Comparison of ENCODE assay signal across 9 cellular contexts in genomic region chr20:49685809-49686208, GRCh38. TPM values are rescaled to one million over a fixed set of nuclear protein-coding genes. Genes with fewer than 3 reads are reported as not detected.
A peak's percentile ranks its signal among the peaks of the same experiment; 100 is the strongest.
DNase-seq lines count a peak whose midpoint lies in the region; ATAC-seq and TF ChIP-seq lines count a peak whose summit lies in the region.
"Had no signal": no experiment of that assay in that cellular context is flagged by ENCODE, and none has a peak within 500 bp of the region (broad histone marks: within the 10 kb centered on the region; RNA-seq: fewer than 3 reads in every experiment).

No MANE protein-coding gene starts in this region.

- TF ChIP-seq CTCF in OCI-LY3 (IDR thresholded peaks at IDR 0.05; ENCODE audit: low read depth, low read length), result no peak
- no peak for TF ChIP-seq CTCF in endodermal cell (conservative IDR thresholded peaks at IDR 0.05)
- no peak for TF ChIP-seq CTCF in neutrophil (IDR thresholded peaks at IDR 0.05)

- peaks cover 92% of the 10 kb centered on the region for H4K20me1 ChIP-seq in OCI-LY3 (ENCODE audit: insufficient read depth, low read length)

- WGBS in endodermal cell (ENCODE audit: insufficient coverage in 1 of 2, insufficient read length in 1 of 2), 2 experiments, result 46% methylated on average over 2 of the region's 2 CpGs

- H3K27ac Mint-ChIP-seq in endodermal cell, result no peak overlapping the region

- H3K4me2 ChIP-seq in OCI-LY3 (ENCODE audit: low read length), result peak overlapping the region; percentile 30

- DNase-seq in ELR (ENCODE audit: low read depth) (peak; percentile 51), endodermal cell (no peak), NAMALWA (ENCODE audit: low spot score) (no peak)
- no peak for DNase-seq in activated CD4-positive, alpha-beta T cell treated with anti-CD3 and anti-CD28 coated beads for 4 hours
- DNase-seq: activated CD8-positive, alpha-beta memory T cell treated with anti-CD3 and anti-CD28 coated beads, Interleukin-2, amount 10 ng/mL, durations not matched to agents 7 days and 5 days had no signal

- H3K4me1 ChIP-seq in OCI-LY3 (ENCODE audit: low read length) (peaks cover 61% of the 10 kb centered on the region), endodermal cell (ENCODE audit: control insufficient read depth, insufficient read depth, low read length) (peaks cover 21% of the 10 kb centered on the region), neutrophil (ENCODE audit: control insufficient read depth in 1 of 2, insufficient read depth in 1 of 2, low read depth in 1 of 2, low read length in 1 of 2) (peaks cover 99% of the 10 kb centered on the region in 2 experiments)

- H3K27me3 Mint-ChIP-seq in endodermal cell (ENCODE audit: insufficient read depth), result no peaks in the 10 kb centered on the region
- H3K27me3 Mint-ChIP-seq: activated CD8-positive, alpha-beta memory T cell treated with anti-CD3 and anti-CD28 coated beads, Interleukin-2, amount 10 ng/mL, durations not matched to agents 7 days and 5 days had no signal

- peaks cover 14% of the 10 kb centered on the region for H3K36me3 Mint-ChIP-seq in endodermal cell (ENCODE audit: low read depth)

- no peak overlapping the region for H2AFZ ChIP-seq in OCI-LY3 (ENCODE audit: low read depth, low read length)

- H3K4me3 ChIP-seq in OCI-LY3 (ENCODE audit: low read length) (no peak overlapping the region), endodermal cell (ENCODE audit: low read length) (no peak overlapping the region), neutrophil (ENCODE audit: low read depth in 1 of 2, low read length in 1 of 2) (peak overlapping the region in 1 of 2 experiments; percentile 15)

- no peaks in the 10 kb centered on the region for H3K9me3 Mint-ChIP-seq in endodermal cell

- H3K4me3 Mint-ChIP-seq in endodermal cell, result no peak overlapping the region
- H3K4me3 Mint-ChIP-seq: activated CD8-positive, alpha-beta memory T cell treated with anti-CD3 and anti-CD28 coated beads, Interleukin-2, amount 10 ng/mL, durations not matched to agents 7 days and 5 days had no signal

- peaks cover 12% of the 10 kb centered on the region for H3K36me3 ChIP-seq in OCI-LY3 (replicated peaks; ENCODE audit: low read depth, low read length)
- no peaks in the 10 kb centered on the region for H3K36me3 ChIP-seq in endodermal cell (ENCODE audit: control insufficient read depth, insufficient read depth, low read length)
- H3K36me3 ChIP-seq in neutrophil, result peaks cover 4% of the 10 kb centered on the region

- H3K4me1 Mint-ChIP-seq in endodermal cell, result peaks cover 63% of the 10 kb centered on the region

- H3K27me3 ChIP-seq in OCI-LY3 (ENCODE audit: low read depth, low read length) (no peaks in the 10 kb centered on the region), endodermal cell (ENCODE audit: control insufficient read depth, insufficient read depth, low read length, poor library complexity, severe bottlenecking) (no peaks in the 10 kb centered on the region), neutrophil (no peaks in the 10 kb centered on the region)

- H3K9ac ChIP-seq in OCI-LY3 (ENCODE audit: low read length) (no peak overlapping the region), endodermal cell (ENCODE audit: extremely low read depth, low read length, poor library complexity, severe bottlenecking) (no peak overlapping the region)

- no peaks in the 10 kb centered on the region for H3K9me3 ChIP-seq in OCI-LY3 (ENCODE audit: insufficient read depth, low read length)
- no peaks in the 10 kb centered on the region for H3K9me3 ChIP-seq in endodermal cell (ENCODE audit: control insufficient read depth, low read length)
- H3K9me3 ChIP-seq in neutrophil, result no peaks in the 10 kb centered on the region

- peaks cover 100% of the 10 kb centered on the region for H3K79me2 ChIP-seq in OCI-LY3 (ENCODE audit: low read length)

- H3K27ac ChIP-seq in OCI-LY3 (ENCODE audit: low read length) (no peak overlapping the region), endodermal cell (ENCODE audit: low read depth, low read length) (peak overlapping the region; percentile 25), neutrophil (peak overlapping the region; percentile 96)

- ATAC-seq in HG02884 (IDR thresholded peaks at IDR 0.05; ENCODE audit: unreplicated experiment), result no peak
- no peak for ATAC-seq in GM18907 (IDR thresholded peaks at IDR 0.05; ENCODE audit: unreplicated experiment)

RNA-seq across cellular contexts. Expression of gene B4GALT5, which starts 27.9 kb away (rescaled TPM):
- total RNA-seq in endodermal cell, result 10 to 100 TPM; 57.0 to 58.8 TPM
- polyA plus RNA-seq in endodermal cell (2013, experiment 1 of 2), result 41.0 TPM
- 35.9 TPM for polyA plus RNA-seq in endodermal cell (2013, experiment 2 of 2)
